8 cellular contexts compared by ENCODE assay signal in genomic region chr6:98834060-98835031, GRCh38. TPM values are rescaled to one million over a fixed set of nuclear protein-coding genes. Genes with fewer than 3 reads are reported as not detected.
DNase-seq lines count a peak whose midpoint lies in the region; ATAC-seq lines count a peak whose summit lies in the region.

Gene POU3F2 (plus strand): TSS chr6:98834574. CDS start chr6:98834874, 300 bp downstream.

- H3K4me3 Mint-ChIP-seq in CD4-positive, CD25-positive, alpha-beta regulatory T cell = peak within 1 kb of the TSS; percentile 84 to 97 (median 94)
- peak within 1 kb of the TSS; percentile 83 for H3K4me3 Mint-ChIP-seq in stimulated activated memory B cell treated with anti-CD40 and anti-IgM and Interleukin-4, amounts not matched to agents 10 μg/mL and 1 μg/mL and 100 μg/mL, for 72 hours

- peaks cover 12 to 56% (median 42%) of the 10 kb centered on the region in 4 donors for H3K4me1 Mint-ChIP-seq in CD4-positive, CD25-positive, alpha-beta regulatory T cell
- H3K4me1 Mint-ChIP-seq in stimulated activated memory B cell treated with anti-CD40 and anti-IgM and Interleukin-4, amounts not matched to agents 10 μg/mL and 1 μg/mL and 100 μg/mL, for 72 hours = peaks cover 41% of the 10 kb centered on the region

- DNase-seq in CD4-positive, CD25-positive, alpha-beta regulatory T cell = peak; percentile 44 to 78 (median 56)
- DNase-seq in NCI-H774 (lab: John Stamatoyannopoulos, UW) = peak; percentile 99
- peak; percentile 57 for DNase-seq in activated T-cell treated with anti-CD3 and anti-CD28 coated beads for 48 hours (ENCODE audit: low read depth)

- no peak within 1 kb of the TSS for H3K27ac ChIP-seq in CD4-positive, CD25-positive, alpha-beta regulatory T cell (ENCODE audit: insufficient read depth, low read length, poor library complexity, severe bottlenecking)
- H3K27ac ChIP-seq in muscle layer of duodenum (ENCODE audit: low read length) = no peak within 1 kb of the TSS

- H3K36me3 Mint-ChIP-seq in CD4-positive, CD25-positive, alpha-beta regulatory T cell = no peaks in the 10 kb centered on the region
- H3K36me3 Mint-ChIP-seq in stimulated activated memory B cell treated with anti-CD40 and anti-IgM and Interleukin-4, amounts not matched to agents 10 μg/mL and 1 μg/mL and 100 μg/mL, for 72 hours = no peaks in the 10 kb centered on the region

- peak within 1 kb of the TSS; percentile 77 for H3K4me3 ChIP-seq in CD4-positive, CD25-positive, alpha-beta regulatory T cell (ENCODE audit: low read depth, low read length)
- peak within 1 kb of the TSS; percentile 70 to 85 for H3K4me3 ChIP-seq in muscle layer of duodenum (ENCODE audit: low read depth in 1 of 2, low read length in 2 of 2)

- H3K9me3 ChIP-seq in CD4-positive, CD25-positive, alpha-beta regulatory T cell (ENCODE audit: control insufficient read depth in 2 of 2, low read length in 2 of 2) = no peaks in the 10 kb centered on the region
- peaks cover 0 to 5% of the 10 kb centered on the region in 2 donors for H3K9me3 ChIP-seq in muscle layer of duodenum (ENCODE audit: control insufficient read depth in 1 of 2, low read length in 2 of 2)

- peaks cover 0 to 8% (median 0%) of the 10 kb centered on the region in 7 donors for H3K9me3 Mint-ChIP-seq in CD4-positive, CD25-positive, alpha-beta regulatory T cell
- H3K9me3 Mint-ChIP-seq in stimulated activated memory B cell treated with anti-CD40 and anti-IgM and Interleukin-4, amounts not matched to agents 10 μg/mL and 1 μg/mL and 100 μg/mL, for 72 hours = no peaks in the 10 kb centered on the region

- ATAC-seq in CD4-positive, CD25-positive, alpha-beta regulatory T cell (ENCODE audit: low read depth in 2 of 2) = peak; percentile 62 to 72
- ATAC-seq in GM19463 (IDR thresholded peaks at IDR 0.05; ENCODE audit: unreplicated experiment) = peak; percentile 68
- peak; percentile 80 for ATAC-seq in HG03571 (IDR thresholded peaks at IDR 0.05; ENCODE audit: unreplicated experiment)
- peak; percentile 67 for ATAC-seq in esophagus mucosa
- ATAC-seq in stimulated activated memory B cell treated with anti-CD40 and anti-IgM and Interleukin-4, amounts not matched to agents 10 μg/mL and 1 μg/mL and 100 μg/mL, for 72 hours = peak; percentile 84

- H3K36me3 ChIP-seq in CD4-positive, CD25-positive, alpha-beta regulatory T cell (ENCODE audit: control insufficient read depth, insufficient read depth, low read length) = no peaks in the 10 kb centered on the region
- no peaks in the 10 kb centered on the region for H3K36me3 ChIP-seq in muscle layer of duodenum (ENCODE audit: control insufficient read depth in 1 of 2, insufficient read depth in 2 of 2, low read length in 2 of 2)

- peaks cover 41% of the 10 kb centered on the region for H3K4me1 ChIP-seq in CD4-positive, CD25-positive, alpha-beta regulatory T cell (ENCODE audit: control insufficient read depth, insufficient read depth, low read length, poor library complexity, severe bottlenecking)
- H3K4me1 ChIP-seq in muscle layer of duodenum (ENCODE audit: control insufficient read depth in 1 of 2, insufficient read depth in 2 of 2, low read length in 2 of 2) = peaks cover 3 to 44% of the 10 kb centered on the region in 2 donors

- peaks cover 45% of the 10 kb centered on the region for H3K27me3 ChIP-seq in CD4-positive, CD25-positive, alpha-beta regulatory T cell (ENCODE audit: control insufficient read depth, insufficient read depth, low read length)
- peaks cover 75% of the 10 kb centered on the region for H3K27me3 ChIP-seq in muscle layer of duodenum (ENCODE audit: low read depth, low read length)

- peak within 1 kb of the TSS in 2 of 3 donors; percentile 15 to 26 for H3K27ac Mint-ChIP-seq in CD4-positive, CD25-positive, alpha-beta regulatory T cell
- H3K27ac Mint-ChIP-seq in stimulated activated memory B cell treated with anti-CD40 and anti-IgM and Interleukin-4, amounts not matched to agents 10 μg/mL and 1 μg/mL and 100 μg/mL, for 72 hours = peak within 1 kb of the TSS; percentile 9

- peaks cover 88% of the 10 kb centered on the region for H3K27me3 Mint-ChIP-seq in CD4-positive, CD25-positive, alpha-beta regulatory T cell
- peaks cover 92% of the 10 kb centered on the region for H3K27me3 Mint-ChIP-seq in stimulated activated memory B cell treated with anti-CD40 and anti-IgM and Interleukin-4, amounts not matched to agents 10 μg/mL and 1 μg/mL and 100 μg/mL, for 72 hours

RNA-seq across cellular contexts. Expression of gene POU3F2, which starts in this region (rescaled TPM):
- total RNA-seq in CD4-positive, CD25-positive, alpha-beta regulatory T cell = not detected
- polyA plus RNA-seq in CD4-positive, CD25-positive, alpha-beta regulatory T cell = not detected
- total RNA-seq in esophagus mucosa = not detected

Comparison
In these comparisons a context has a peak if more than half of its experiments do, and no peak if none do; other contexts are left out.
1. Peak in DNase-seq, ATAC-seq and H3K4me3 ChIP-seq in CD4-positive, CD25-positive, alpha-beta regulatory T cell; RNA of the gene not detected or under 1 TPM.
2. Peak in ATAC-seq in esophagus mucosa; RNA of the gene not detected or under 1 TPM.